ENCODE assay signal across 1 cellular context in the genomic region with DNA sequence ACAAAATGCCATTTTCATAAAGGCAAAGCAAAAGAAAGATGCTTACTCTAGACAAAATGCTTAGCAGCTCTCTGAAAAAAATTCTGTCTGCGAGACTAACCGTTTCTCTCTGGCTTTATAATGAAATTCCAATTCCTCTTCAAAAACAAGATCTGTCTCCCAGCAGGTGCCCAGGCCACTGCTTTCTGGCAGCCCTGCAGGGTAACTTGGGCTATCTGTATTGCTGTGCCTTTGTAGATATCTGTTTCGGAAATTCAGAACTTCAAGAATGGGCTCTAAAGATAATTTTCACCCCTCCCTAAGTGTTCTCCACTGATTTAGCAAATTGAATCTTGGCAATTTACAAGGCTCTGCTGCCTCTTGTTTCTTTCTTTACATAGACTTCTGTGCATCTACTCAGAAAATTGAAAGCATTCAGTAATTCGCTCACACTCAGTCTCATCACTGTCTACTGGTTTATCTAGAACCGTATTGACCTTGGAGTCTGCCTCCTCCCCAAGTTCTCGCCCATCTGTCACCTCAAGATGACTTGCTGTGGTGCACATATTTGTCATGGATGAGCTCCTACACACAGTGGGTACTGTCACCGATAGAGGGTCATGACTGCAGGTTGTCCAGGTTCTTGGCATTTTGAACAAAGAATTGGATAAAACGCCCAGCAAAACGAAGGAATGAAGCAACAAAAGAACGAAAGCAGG.
TF ChIP-seq lines count a peak whose summit lies in the region.

No MANE protein-coding gene starts in this region.

TF ChIP-seq in WTC11, 78 proteins besides CTCF, POLR2A, EP300 and RAD21 (continued from another document):
- TF ChIP-seq E2F1 (CRISPR knock-in tag; IDR thresholded peaks at IDR 0.05) (no peak), ZNF138 (CRISPR knock-in tag; conservative IDR thresholded peaks at IDR 0.05) (no peak), RELA (CRISPR knock-in tag; IDR thresholded peaks at IDR 0.05; ENCODE audit: borderline replicate concordance) (no peak), TCF7 (CRISPR knock-in tag; IDR thresholded peaks at IDR 0.05; ENCODE audit: low read depth) (no peak), CREB1 (CRISPR knock-in tag; IDR thresholded peaks at IDR 0.05) (no peak), NFATC4 (CRISPR knock-in tag; IDR thresholded peaks at IDR 0.05) (no peak), IRF2 (CRISPR knock-in tag; IDR thresholded peaks at IDR 0.05; ENCODE audit: borderline replicate concordance, low read depth) (no peak)
- TF ChIP-seq, protein P1, sequence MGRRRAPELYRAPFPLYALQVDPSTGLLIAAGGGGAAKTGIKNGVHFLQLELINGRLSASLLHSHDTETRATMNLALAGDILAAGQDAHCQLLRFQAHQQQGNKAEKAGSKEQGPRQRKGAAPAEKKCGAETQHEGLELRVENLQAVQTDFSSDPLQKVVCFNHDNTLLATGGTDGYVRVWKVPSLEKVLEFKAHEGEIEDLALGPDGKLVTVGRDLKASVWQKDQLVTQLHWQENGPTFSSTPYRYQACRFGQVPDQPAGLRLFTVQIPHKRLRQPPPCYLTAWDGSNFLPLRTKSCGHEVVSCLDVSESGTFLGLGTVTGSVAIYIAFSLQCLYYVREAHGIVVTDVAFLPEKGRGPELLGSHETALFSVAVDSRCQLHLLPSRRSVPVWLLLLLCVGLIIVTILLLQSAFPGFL (CRISPR knock-in tag; IDR thresholded peaks at IDR 0.05; ENCODE audit: borderline replicate concordance), result no peak
- TF ChIP-seq, protein P2, sequence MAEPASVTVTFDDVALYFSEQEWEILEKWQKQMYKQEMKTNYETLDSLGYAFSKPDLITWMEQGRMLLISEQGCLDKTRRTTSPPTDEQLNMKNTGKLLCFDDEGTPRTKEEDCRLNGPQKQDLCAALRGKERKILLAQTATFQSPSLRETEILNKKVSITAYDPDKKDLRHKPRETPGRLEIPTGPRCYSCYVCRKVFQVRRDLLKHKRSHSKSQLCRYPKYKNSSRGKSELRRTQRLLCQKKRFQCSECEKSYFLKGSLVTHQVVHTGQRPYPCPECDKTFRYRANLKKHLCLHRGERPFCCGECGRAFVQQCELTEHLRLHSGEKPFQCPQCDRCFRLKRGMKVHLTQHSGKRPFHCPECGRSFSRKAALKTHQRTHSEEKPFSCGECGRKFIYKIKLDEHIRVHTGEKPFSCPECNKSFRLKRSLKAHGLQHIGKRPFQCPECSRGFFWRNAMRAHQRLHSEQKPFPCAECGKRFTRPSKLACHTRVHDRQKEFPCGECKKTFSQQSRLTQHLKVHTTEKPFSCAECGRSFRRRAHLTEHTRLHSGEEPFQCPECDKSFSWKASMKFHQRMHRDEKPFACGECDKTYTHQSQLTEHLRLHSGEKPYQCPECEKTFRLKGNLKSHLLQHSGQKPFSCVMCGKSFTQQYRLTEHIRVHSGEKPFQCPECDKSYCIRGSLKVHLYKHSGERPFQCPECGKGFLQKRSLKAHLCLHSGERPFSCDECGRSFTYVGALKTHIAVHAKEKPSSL (CRISPR knock-in tag; conservative IDR thresholded peaks at IDR 0.05), result no peak
